ENCODE assay signal across 24 cellular contexts in genomic region chr7:111174476-111174875, GRCh38.
DNase-seq lines count a peak whose midpoint lies in the region; TF ChIP-seq lines count a peak whose summit lies in the region.
"Had no signal": no experiment of that assay in that cellular context is flagged by ENCODE, and none has a peak within 500 bp of the region (broad histone marks: within the 10 kb centered on the region; RNA-seq: fewer than 3 reads in every experiment).

No MANE protein-coding gene starts in this region.

- no peak overlapping the region for H3K9ac ChIP-seq in MM.1S (ENCODE audit: low read length)

- DNase-seq in DMS 273 treated with DMSO at 0.1 percent for 48 hours (lab: John Stamatoyannopoulos, UW) (peak; percentile 62), NCI-H1930 (lab: John Stamatoyannopoulos, UW) (peak; percentile 24 to 66), hepatocyte (ENCODE audit: low spot score) (no peak), MM.1S (no peak), NCI-H82 treated with DMSO at 0.1 percent for 48 hours (lab: John Stamatoyannopoulos, UW; ENCODE audit: unreplicated experiment) (no peak)
- no peak for DNase-seq in stimulated activated CD4-positive, alpha-beta T cell treated with anti-CD3 and anti-CD28 coated beads, Interleukin-4, amount 100 ng/mL, for 1 hour
- DNase-seq: Caco-2; CD8-positive, alpha-beta T cell; DMS79 treated with DMSO at 0.1 percent for 48 hours; GF-D8; GOT3; Kasumi-1; MG63; NCI-H1417 treated with DMSO at 0.1 percent for 48 hours; NCI-H187 treated with DMSO at 0.1 percent for 48 hours; NCI-H446 treated with DMSO at 0.1 percent for 48 hours; NCI-H526; OCI-M1; Peyer's patch had no signal

- H3K79me2 ChIP-seq in hepatocyte (no peaks in the 10 kb centered on the region), MM.1S (ENCODE audit: low read length) (no peaks in the 10 kb centered on the region)

- no peaks in the 10 kb centered on the region for H3K27me3 ChIP-seq in hepatocyte
- no peaks in the 10 kb centered on the region for H3K27me3 ChIP-seq in MM.1S (replicated peaks; ENCODE audit: insufficient read depth, low read length)
- H3K27me3 ChIP-seq: MG63, Peyer's patch, SJSA1 had no signal

- H3K4me1 ChIP-seq in hepatocyte (ENCODE audit: insufficient read depth): peaks cover 11% of the 10 kb centered on the region
- no peaks in the 10 kb centered on the region for H3K4me1 ChIP-seq in MM.1S (ENCODE audit: low read length)
- H3K4me1 ChIP-seq: HAP-1, Peyer's patch, SJSA1 had no signal

- H3K4me2 ChIP-seq in hepatocyte: peak overlapping the region; percentile 24
- no peak overlapping the region for H3K4me2 ChIP-seq in MM.1S (ENCODE audit: low read depth, low read length)

- H3K4me3 ChIP-seq in hepatocyte: no peak overlapping the region
- H3K4me3 ChIP-seq in MM.1S (ENCODE audit: low read length): no peak overlapping the region
- H3K4me3 ChIP-seq: HAP-1, K562, MG63, Peyer's patch, SJSA1 had no signal

- H3F3A ChIP-seq in MM.1S (ENCODE audit: insufficient read depth, low read length): no peaks in the 10 kb centered on the region

- H3K9me3 ChIP-seq in hepatocyte (ENCODE audit: low read depth) (no peaks in the 10 kb centered on the region), MM.1S (replicated peaks; ENCODE audit: insufficient read depth, low read length) (no peaks in the 10 kb centered on the region)
- H3K9me3 ChIP-seq: Caco-2, HAP-1, MG63, SJSA1 had no signal

- no peak overlapping the region for H2AFZ ChIP-seq in hepatocyte
- no peak overlapping the region for H2AFZ ChIP-seq in MM.1S (ENCODE audit: low read length)

- WGBS in hepatocyte (ENCODE audit: low lambda C conversion rate, missing lambda C conversion rate): 62% methylated on average over 4 of the region's 4 CpGs

- H3K27ac ChIP-seq in 22Rv1: peak overlapping the region; percentile 16; the same call in 1 of the 2 replicates
- H3K27ac ChIP-seq in hepatocyte: no peak overlapping the region
- no peak overlapping the region for H3K27ac ChIP-seq in MM.1S (ENCODE audit: low read length)
- H3K27ac ChIP-seq: C4-2B, Peyer's patch, SJSA1 had no signal

- H4K20me1 ChIP-seq in hepatocyte (ENCODE audit: insufficient read depth, poor library complexity, severe bottlenecking) (no peaks in the 10 kb centered on the region), MM.1S (ENCODE audit: insufficient read depth, low read length) (no peaks in the 10 kb centered on the region)

- no peaks in the 10 kb centered on the region for H3K36me3 ChIP-seq in hepatocyte (replicated peaks; ENCODE audit: insufficient read depth, low read depth)
- H3K36me3 ChIP-seq in MM.1S (replicated peaks; ENCODE audit: insufficient read depth, low read length): no peaks in the 10 kb centered on the region
- H3K36me3 ChIP-seq: HAP-1, MG63, Peyer's patch, SJSA1 had no signal

- H3K9me2 ChIP-seq in hepatocyte (replicated peaks; ENCODE audit: insufficient read depth) (no peaks in the 10 kb centered on the region), MM.1S (replicated peaks; ENCODE audit: insufficient read depth, low read length) (no peaks in the 10 kb centered on the region)

- TF ChIP-seq CTCF in 22Rv1 (IDR thresholded peaks at IDR 0.05): no peak
- TF ChIP-seq CTCF in hepatocyte (IDR thresholded peaks at IDR 0.05; ENCODE audit: poor library complexity): no peak
- TF ChIP-seq CTCF in MM.1S (IDR thresholded peaks at IDR 0.05; ENCODE audit: low read length): no peak

Comparison
In these comparisons a context has a peak if more than half of its experiments do, and no peak if none do; other contexts are left out.
1. DNase-seq: peak in DMS 273 treated with DMSO at 0.1 percent for 48 hours (single experiment) and NCI-H1930 (2 of 2); none in hepatocyte (single experiment), MM.1S (single experiment), stimulated activated CD4-positive, alpha-beta T cell treated with anti-CD3 and anti-CD28 coated beads, Interleukin-4, amount 100 ng/mL, for 1 hour (single experiment) and NCI-H82 treated with DMSO at 0.1 percent for 48 hours (single experiment).